In genomic region chr1:55854911-55855310, GRCh38 we compare ENCODE assay signal across 17 cellular contexts.
A peak's percentile ranks its signal among the peaks of the same experiment; 100 is the strongest.
DNase-seq lines count a peak whose midpoint lies in the region; ATAC-seq and TF ChIP-seq lines count a peak whose summit lies in the region.
"Had no signal": no experiment of that assay in that cellular context is flagged by ENCODE, and none has a peak within 500 bp of the region (broad histone marks: within the 10 kb centered on the region; RNA-seq: fewer than 3 reads in every experiment).

No MANE protein-coding gene starts in this region.

- ATAC-seq in HG03354 (IDR thresholded peaks at IDR 0.05; ENCODE audit: poor library complexity, severe bottlenecking, unreplicated experiment): no peak
- ATAC-seq in HG02763 (IDR thresholded peaks at IDR 0.05; ENCODE audit: unreplicated experiment): no peak
- ATAC-seq in T-helper 17 cell: no peak
- ATAC-seq: PC-3 had no signal

- peaks cover 13% of the 10 kb centered on the region for H3K27me3 Mint-ChIP-seq in T-helper 17 cell
- H3K27me3 Mint-ChIP-seq: IgD-negative memory B cell had no signal

- no peaks in the 10 kb centered on the region for H3K4me1 ChIP-seq in Karpas-422 (ENCODE audit: low read length)
- H3K4me1 ChIP-seq: BLaER1, SJSA1 had no signal

- no peaks in the 10 kb centered on the region for H3K4me1 Mint-ChIP-seq in T-helper 17 cell
- H3K4me1 Mint-ChIP-seq: CD8-positive, alpha-beta memory T cell; IgD-negative memory B cell had no signal

- no peaks in the 10 kb centered on the region for H3K9me3 ChIP-seq in Karpas-422 (ENCODE audit: low read length)
- no peaks in the 10 kb centered on the region for H3K9me3 ChIP-seq in T-helper 17 cell (ENCODE audit: control insufficient read depth, low read length, poor library complexity, severe bottlenecking)
- H3K9me3 ChIP-seq: BLaER1, SJSA1 had no signal

- no peaks in the 10 kb centered on the region for H3K79me2 ChIP-seq in Karpas-422 (ENCODE audit: low read length)

- no peak overlapping the region for H3K4me3 ChIP-seq in AG10803 (ENCODE audit: low read length)
- no peak overlapping the region for H3K4me3 ChIP-seq in Karpas-422 (ENCODE audit: low read length)
- no peak overlapping the region for H3K4me3 ChIP-seq in choroid plexus epithelial cell (ENCODE audit: low read depth, low read length)
- H3K4me3 ChIP-seq: BLaER1, SJSA1 had no signal

- DNase-seq in AG10803 (ENCODE audit: low read depth) (peak; percentile 86), Karpas-422 (peak; percentile 27), choroid plexus epithelial cell (ENCODE audit: low read depth) (peak; percentile 65), renal cortical epithelial cell (ENCODE audit: low read depth) (peak; percentile 14), NCI-H82 treated with DMSO at 0.1 percent for 48 hours (lab: John Stamatoyannopoulos, UW; ENCODE audit: unreplicated experiment) (no peak), T-helper 17 cell (no peak)
- DNase-seq: CD8-positive, alpha-beta memory T cell; MV-4-11; NCI-H1436 treated with DMSO at 0.1 percent for 48 hours; NCI-H2081 treated with DMSO at 0.1 percent for 48 hours; NCI-H69; PC-3 had no signal

- no peak overlapping the region for H3K4me3 Mint-ChIP-seq in T-helper 17 cell
- H3K4me3 Mint-ChIP-seq: CD8-positive, alpha-beta memory T cell; IgD-negative memory B cell had no signal

- no peak overlapping the region for H2AFZ ChIP-seq in Karpas-422 (ENCODE audit: low read length)

- no peaks in the 10 kb centered on the region for H3K27me3 ChIP-seq in Karpas-422 (ENCODE audit: low read length)
- H3K27me3 ChIP-seq: BLaER1, SJSA1 had no signal

- no peaks in the 10 kb centered on the region for H3K9me2 ChIP-seq in Karpas-422 (replicated peaks; ENCODE audit: insufficient read depth, low read length)

- H3K36me3 ChIP-seq in Karpas-422 (ENCODE audit: insufficient read depth, low read length): no peaks in the 10 kb centered on the region
- H3K36me3 ChIP-seq: BLaER1, SJSA1 had no signal

- H3K4me2 ChIP-seq in Karpas-422 (ENCODE audit: low read depth, low read length, poor library complexity, severe bottlenecking): no peak overlapping the region
- H3K4me2 ChIP-seq: BLaER1 had no signal

- TF ChIP-seq CTCF in AG10803 (conservative IDR thresholded peaks at IDR 0.05; ENCODE audit: low read length): no peak
- no peak for TF ChIP-seq CTCF in choroid plexus epithelial cell (conservative IDR thresholded peaks at IDR 0.05; ENCODE audit: low read depth, low read length)

- H4K20me1 ChIP-seq in Karpas-422 (ENCODE audit: insufficient read depth, low read depth, low read length): no peaks in the 10 kb centered on the region
- H4K20me1 ChIP-seq: BLaER1 had no signal

- H3K27ac Mint-ChIP-seq in T-helper 17 cell: no peak overlapping the region
- H3K27ac Mint-ChIP-seq: CD8-positive, alpha-beta memory T cell; IgD-negative memory B cell had no signal

- H3K36me3 Mint-ChIP-seq in T-helper 17 cell (ENCODE audit: low read depth): no peaks in the 10 kb centered on the region
- H3K36me3 Mint-ChIP-seq: CD8-positive, alpha-beta memory T cell; IgD-negative memory B cell had no signal

- H3K9ac ChIP-seq in Karpas-422 (ENCODE audit: low read length): no peak overlapping the region
- H3K9ac ChIP-seq: BLaER1 had no signal

- H3K27ac ChIP-seq in Karpas-422 (ENCODE audit: low read length): no peak overlapping the region
- H3K27ac ChIP-seq: BLaER1, SJSA1 had no signal

Comparison
In these comparisons a context has a peak if more than half of its experiments do, and no peak if none do; other contexts are left out.
1. DNase-seq: peak in AG10803 (single experiment), Karpas-422 (single experiment), choroid plexus epithelial cell (single experiment) and renal cortical epithelial cell (single experiment); none in NCI-H82 treated with DMSO at 0.1 percent for 48 hours (single experiment) and T-helper 17 cell (0 of 3).